In the genomic region with DNA sequence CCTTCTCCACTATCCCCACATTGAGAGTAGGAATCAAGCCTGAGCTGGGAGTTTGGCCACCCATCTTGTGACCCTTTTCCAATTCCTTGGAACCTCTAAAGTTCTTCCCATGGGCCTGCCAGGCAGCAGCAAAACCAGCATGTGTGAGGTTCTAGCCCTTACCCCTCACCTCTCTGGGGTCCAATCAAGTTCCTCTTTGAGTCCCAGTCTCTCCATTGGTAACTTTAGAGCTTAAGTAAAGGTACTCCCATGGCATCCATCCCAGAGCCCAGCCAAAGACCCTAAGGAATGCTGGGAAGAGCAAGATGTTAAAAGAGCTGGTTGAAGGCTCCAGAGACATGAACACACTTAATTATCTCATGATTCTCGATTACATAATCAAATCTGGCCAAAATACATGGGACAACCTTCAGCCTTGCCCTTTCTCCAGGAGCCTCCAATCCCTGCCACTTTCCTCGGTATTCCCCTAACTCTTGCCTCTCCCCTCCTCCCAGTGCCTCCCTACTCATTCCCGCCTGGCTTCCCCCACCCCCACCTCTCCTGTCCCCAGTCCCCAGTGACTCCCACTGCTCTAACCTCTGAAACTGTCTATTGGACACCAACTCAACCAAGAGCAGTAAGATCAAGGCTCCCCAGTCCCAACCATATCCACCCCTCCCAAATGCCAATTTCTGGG, we compare ENCODE assay signal across 10 cellular contexts. TPM values are rescaled to one million over a fixed set of nuclear protein-coding genes. Genes with fewer than 3 reads are reported as not detected.
DNase-seq lines count a peak whose midpoint lies in the region; ATAC-seq and TF ChIP-seq lines count a peak whose summit lies in the region.
"Had no signal": no experiment of that assay in that cellular context is flagged by ENCODE, and none has a peak within 500 bp of the region (broad histone marks: within the 10 kb centered on the region; RNA-seq: fewer than 3 reads in every experiment).

No MANE protein-coding gene starts in this region.

- H3K36me3 Mint-ChIP-seq in activated naive CD4-positive, alpha-beta T cell treated with anti-CD3 and anti-CD28 coated beads, Interleukin-2, amount 50 U/mL, for 72 hours, result peaks cover 0 to 1% of the 10 kb centered on the region in 2 donors

- no peak overlapping the region for H3K9ac ChIP-seq in muscle layer of colon (ENCODE audit: low read length)
- H3K9ac ChIP-seq: BLaER1 treated with 17β-estradiol and CSF1 and Interleukin-3, amounts not matched to agents 10 nM and 100 nM had no signal

- H3K4me3 ChIP-seq in body of pancreas (no peak overlapping the region), muscle layer of colon (ENCODE audit: low read depth in 1 of 2, low read length in 2 of 2) (peak overlapping the region in 1 of 2 donors; percentile 96), transverse colon (no peak overlapping the region), foreskin fibroblast (ENCODE audit: low read depth in 1 of 2, low read length in 2 of 2) (peak overlapping the region in 1 of 2 donors; percentile 96)

- H3K27me3 ChIP-seq in body of pancreas, result no peaks in the 10 kb centered on the region
- no peaks in the 10 kb centered on the region for H3K27me3 ChIP-seq in muscle layer of colon (ENCODE audit: control insufficient read depth in 1 of 2, insufficient read depth in 2 of 2, low read length in 2 of 2)
- no peaks in the 10 kb centered on the region for H3K27me3 ChIP-seq in transverse colon
- H3K27me3 ChIP-seq: BLaER1 treated with 17β-estradiol and CSF1 and Interleukin-3, amounts not matched to agents 10 nM and 100 nM had no signal

- H3K9me3 ChIP-seq in body of pancreas, result no peaks in the 10 kb centered on the region
- H3K9me3 ChIP-seq in muscle layer of colon (ENCODE audit: low read length), result no peaks in the 10 kb centered on the region
- no peaks in the 10 kb centered on the region for H3K9me3 ChIP-seq in transverse colon
- H3K9me3 ChIP-seq: BLaER1 treated with 17β-estradiol and CSF1 and Interleukin-3, amounts not matched to agents 10 nM and 100 nM had no signal

- H3K9me3 Mint-ChIP-seq in activated naive CD4-positive, alpha-beta T cell treated with anti-CD3 and anti-CD28 coated beads, Interleukin-2, amount 50 U/mL, for 72 hours, result no peaks in the 10 kb centered on the region

- ATAC-seq in activated naive CD4-positive, alpha-beta T cell treated with anti-CD3 and anti-CD28 coated beads, Interleukin-2, amount 50 U/mL, for 72 hours, result no peak
- ATAC-seq in body of pancreas, result no peak
- ATAC-seq in HG02678 (IDR thresholded peaks at IDR 0.05; ENCODE audit: unreplicated experiment), result no peak

- H3K4me1 ChIP-seq in body of pancreas, result peaks cover 57% of the 10 kb centered on the region
- peaks cover 46% of the 10 kb centered on the region for H3K4me1 ChIP-seq in muscle layer of colon (ENCODE audit: insufficient read depth, low read length)
- H3K4me1 ChIP-seq in transverse colon, result peaks cover 27 to 58% (median 49%) of the 10 kb centered on the region in 4 donors

- no peak for TF ChIP-seq EP300 in transverse colon (IDR thresholded peaks at IDR 0.05; ENCODE audit: low read depth)

- TF ChIP-seq CTCF in body of pancreas (IDR thresholded peaks at IDR 0.05) (no peak), transverse colon (IDR thresholded peaks at IDR 0.05) (no peak), foreskin fibroblast (IDR thresholded peaks at IDR 0.05; ENCODE audit: low read depth, low read length) (no peak)

- peak overlapping the region; percentile 95 to 99 (median 98) for H3K27ac ChIP-seq in body of pancreas
- H3K27ac ChIP-seq in muscle layer of colon (ENCODE audit: low read depth, low read length), result peak overlapping the region; percentile 77
- H3K27ac ChIP-seq in transverse colon, result peak overlapping the region; percentile 96 to 99 (median 98)
- H3K27ac ChIP-seq: BLaER1 treated with 17β-estradiol and CSF1 and Interleukin-3, amounts not matched to agents 10 nM and 100 nM had no signal

- H3K36me3 ChIP-seq in body of pancreas (replicated peaks in 1 of 2; ENCODE audit: insufficient read depth in 1 of 2, low read depth in 2 of 2), result peaks cover 0 to 2% of the 10 kb centered on the region in 2 donors
- H3K36me3 ChIP-seq in muscle layer of colon (ENCODE audit: insufficient read depth, low read length), result peaks cover 10% of the 10 kb centered on the region
- peaks cover 0 to 3% (median 0%) of the 10 kb centered on the region in 4 donors for H3K36me3 ChIP-seq in transverse colon

- in situ Hi-C loops in transverse colon (cut with MboI; ENCODE audit: low pct_ligation_motif_present in 1 of 4, low pct_unique_long_range_greater_than_20kb in 1 of 4, low sequenced_read_pairs in 3 of 4), result no loop called here

- no peak for DNase-seq in activated naive CD4-positive, alpha-beta T cell treated with anti-CD3 and anti-CD28 coated beads, Interleukin-2, amount 50 U/mL, for 72 hours (ENCODE audit: low spot score in 2 of 2)
- no peak for DNase-seq in activated naive CD4-positive, alpha-beta T cell treated with anti-CD3 and anti-CD28 coated beads, Interleukin-2, amount 50 U/mL, for 16 hours
- DNase-seq in body of pancreas (peak in 2 of 4 donors; percentile 9 to 17), transverse colon (no peak), foreskin fibroblast (no peak), NCI-H2196 (lab: John Stamatoyannopoulos, UW; ENCODE audit: unreplicated experiment) (no peak)
- DNase-seq: MV-4-11 had no signal

- TF ChIP-seq POLR2A in body of pancreas (IDR thresholded peaks at IDR 0.05) (no peak), transverse colon (IDR thresholded peaks at IDR 0.05) (no peak)

- WGBS in body of pancreas, 2 donors, result 31 to 42% methylated on average over 3 of the region's 3 CpGs
- 63 to 65% methylated on average over 3 of the region's 3 CpGs for WGBS in transverse colon (ENCODE audit: low coverage in 1 of 2), 2 donors

- intact Hi-C loops in body of pancreas (cut with DNase I) (no loop called here), transverse colon (cut with DNase I; ENCODE audit: low total_unique reads) (no loop called here)

- H3K27ac Mint-ChIP-seq in activated naive CD4-positive, alpha-beta T cell treated with anti-CD3 and anti-CD28 coated beads, Interleukin-2, amount 50 U/mL, for 72 hours, result peak overlapping the region; percentile 3 to 79

RNA-seq across cellular contexts. Expression of a gene that starts 4.8 kb away (rescaled TPM):
- 1 to 10 TPM; 1.2 to 2.1 TPM for total RNA-seq in activated naive CD4-positive, alpha-beta T cell treated with anti-CD3 and anti-CD28 coated beads, Interleukin-2, amount 50 U/mL, for 72 hours
- 100 to 1,000 TPM in 1 of 2 donors, 10 to 100 TPM in 1; 75.5 to 113 TPM for total RNA-seq in body of pancreas
- total RNA-seq in transverse colon, result 100 to 1,000 TPM in 2 of 4 donors, 10 to 100 TPM in 2; 48.2 to 397 (median 169) TPM

RNA-seq across cellular contexts. Expression of a gene that starts 34.2 kb away (rescaled TPM):
- total RNA-seq in activated naive CD4-positive, alpha-beta T cell treated with anti-CD3 and anti-CD28 coated beads, Interleukin-2, amount 50 U/mL, for 72 hours, result 10 to 100 TPM; 19.2 to 22.2 TPM
- 10 to 100 TPM; 35.3 to 59.3 TPM for total RNA-seq in body of pancreas
- total RNA-seq in transverse colon, result 10 to 100 TPM; 10.1 to 27.0 (median 21.9) TPM

RNA-seq across cellular contexts. Expression of a gene that starts 38.8 kb away (rescaled TPM):
- total RNA-seq in activated naive CD4-positive, alpha-beta T cell treated with anti-CD3 and anti-CD28 coated beads, Interleukin-2, amount 50 U/mL, for 72 hours, result 1,000 to 10,000 TPM in 1 of 2 donors, 100 to 1,000 TPM in 1; 637 to 1,013 TPM
- total RNA-seq in body of pancreas (100 to 1,000 TPM; 326 to 389 TPM), transverse colon (100 to 1,000 TPM; 175 to 383 (median 261) TPM)

RNA-seq across cellular contexts. Expression of a gene that starts 52.4 kb away (rescaled TPM):
- 1 to 10 TPM; 1.5 to 3.6 TPM for total RNA-seq in activated naive CD4-positive, alpha-beta T cell treated with anti-CD3 and anti-CD28 coated beads, Interleukin-2, amount 50 U/mL, for 72 hours
- 100 to 1,000 TPM; 154 to 204 TPM for total RNA-seq in body of pancreas
- 100 to 1,000 TPM in 1 of 4 donors, 10 to 100 TPM in 3; 38.5 to 106 (median 94.5) TPM for total RNA-seq in transverse colon

RNA-seq across cellular contexts. Expression of a gene that starts 58.3 kb away (rescaled TPM):
- under 1 TPM; 0.35 to 0.59 TPM for total RNA-seq in activated naive CD4-positive, alpha-beta T cell treated with anti-CD3 and anti-CD28 coated beads, Interleukin-2, amount 50 U/mL, for 72 hours
- total RNA-seq in body of pancreas (not detected), transverse colon (under 1 TPM in 1 of 4 donors, not detected in 3; 0.41 TPM)

Comparison
In these comparisons a context has a peak if more than half of its experiments do, and no peak if none do; other contexts are left out.
1. RNA of a gene that starts 4.8 kb away (total RNA-seq): 48.2 to 397 TPM in transverse colon and 75.5 to 113 TPM in body of pancreas; 1.2 to 2.1 TPM in activated naive CD4-positive, alpha-beta T cell treated with anti-CD3 and anti-CD28 coated beads, Interleukin-2, amount 50 U/mL, for 72 hours; every median in the first group is over 10 times any median in the second.
2. Peak in every context shown above with its lines, with median percentiles within 50 percentile points of each other: H3K27ac ChIP-seq.